In genomic region chr7:77439572-77439971, GRCh38 we compare ENCODE assay signal across 9 cellular contexts. TPM values are rescaled to one million over a fixed set of nuclear protein-coding genes. Genes with fewer than 3 reads are reported as not detected.
DNase-seq lines count a peak whose midpoint lies in the region; ATAC-seq and TF ChIP-seq lines count a peak whose summit lies in the region.
"Had no signal": no experiment of that assay in that cellular context is flagged by ENCODE, and none has a peak within 500 bp of the region (broad histone marks: within the 10 kb centered on the region; RNA-seq: fewer than 3 reads in every experiment).

No MANE protein-coding gene starts in this region.

- TF ChIP-seq POLR2A in testis (IDR thresholded peaks at IDR 0.05), result no peak

- H3K4me3 ChIP-seq in left ventricle myocardium inferior (no peak overlapping the region), testis (no peak overlapping the region)
- H3K4me3 ChIP-seq: BLaER1 treated with 17β-estradiol and CSF1 and Interleukin-3, amounts not matched to agents 10 nM and 100 nM had no signal

- peaks cover 5% of the 10 kb centered on the region for H3K4me1 ChIP-seq in left ventricle myocardium inferior
- H3K4me1 ChIP-seq in testis, result no peaks in the 10 kb centered on the region

- intact Hi-C loops in left ventricle myocardium inferior (cut with micrococcal nuclease) (no loop called here), testis (cut with DNase I; ENCODE audit: low total_unique reads) (no loop called here), posterior vena cava (cut with DNase I) (no loop called here)

- DNase-seq in NCI-H1436 (lab: John Stamatoyannopoulos, UW), result peak; percentile 14
- DNase-seq in NCI-H1436 treated with DMSO at 0.1 percent for 48 hours (lab: John Stamatoyannopoulos, UW), result no peak
- peak; percentile 41 for DNase-seq in SW480 (ENCODE audit: low spot score)
- DNase-seq in left ventricle myocardium inferior, result peak; percentile 29
- DNase-seq in testis, result peak; percentile 69
- no peak for DNase-seq in posterior vena cava (ENCODE audit: low spot score)

- 53 to 58% methylated on average over 5 of the region's 5 CpGs for WGBS in testis, 2 donors

- H3K36me3 ChIP-seq in left ventricle myocardium inferior, result no peaks in the 10 kb centered on the region
- no peaks in the 10 kb centered on the region for H3K36me3 ChIP-seq in testis (ENCODE audit: low read depth, missing control alignments)
- H3K36me3 ChIP-seq: BLaER1 treated with 17β-estradiol and CSF1 and Interleukin-3, amounts not matched to agents 10 nM and 100 nM had no signal

- ATAC-seq in HG03196 (IDR thresholded peaks at IDR 0.05; ENCODE audit: unreplicated experiment), result no peak
- ATAC-seq in HG02610 (IDR thresholded peaks at IDR 0.05; ENCODE audit: unreplicated experiment), result no peak

- TF ChIP-seq CTCF in left ventricle myocardium inferior (IDR thresholded peaks at IDR 0.05; ENCODE audit: borderline replicate concordance) (peak; percentile 63), testis (IDR thresholded peaks at IDR 0.05) (no peak)

- H3K27me3 ChIP-seq in left ventricle myocardium inferior (ENCODE audit: low read depth) (no peaks in the 10 kb centered on the region), testis (no peaks in the 10 kb centered on the region)
- H3K27me3 ChIP-seq: BLaER1 treated with 17β-estradiol and CSF1 and Interleukin-3, amounts not matched to agents 10 nM and 100 nM had no signal

- H3K27ac ChIP-seq in left ventricle myocardium inferior (replicated peaks) (no peak overlapping the region), testis (no peak overlapping the region)
- H3K27ac ChIP-seq: BLaER1 treated with 17β-estradiol and CSF1 and Interleukin-3, amounts not matched to agents 10 nM and 100 nM had no signal

- H3K9me3 ChIP-seq in left ventricle myocardium inferior (replicated peaks), result no peaks in the 10 kb centered on the region
- no peaks in the 10 kb centered on the region for H3K9me3 ChIP-seq in testis
- H3K9me3 ChIP-seq: BLaER1 treated with 17β-estradiol and CSF1 and Interleukin-3, amounts not matched to agents 10 nM and 100 nM had no signal

RNA-seq across cellular contexts. Expression of gene GSAP, which starts 23.4 kb away (rescaled TPM):
- total RNA-seq in left ventricle myocardium inferior (7.2 TPM), testis (10 to 100 TPM; 14.6 to 16.2 TPM), posterior vena cava (10 to 100 TPM in 1 of 2 donors, 1 to 10 TPM in 1; 9.7 to 11.4 TPM)
- polyA plus RNA-seq in testis (ENCODE audit: insufficient read depth, low read depth, low replicate concordance), result 6.0 TPM

Comparison
In these comparisons a context has a peak if more than half of its experiments do, and no peak if none do; other contexts are left out.
1. DNase-seq: peak in NCI-H1436 (single experiment), SW480 (single experiment), left ventricle myocardium inferior (single experiment) and testis (single experiment); none in NCI-H1436 treated with DMSO at 0.1 percent for 48 hours (single experiment) and posterior vena cava (single experiment).